ENCODE assay signal across 18 cellular contexts in the genomic region with DNA sequence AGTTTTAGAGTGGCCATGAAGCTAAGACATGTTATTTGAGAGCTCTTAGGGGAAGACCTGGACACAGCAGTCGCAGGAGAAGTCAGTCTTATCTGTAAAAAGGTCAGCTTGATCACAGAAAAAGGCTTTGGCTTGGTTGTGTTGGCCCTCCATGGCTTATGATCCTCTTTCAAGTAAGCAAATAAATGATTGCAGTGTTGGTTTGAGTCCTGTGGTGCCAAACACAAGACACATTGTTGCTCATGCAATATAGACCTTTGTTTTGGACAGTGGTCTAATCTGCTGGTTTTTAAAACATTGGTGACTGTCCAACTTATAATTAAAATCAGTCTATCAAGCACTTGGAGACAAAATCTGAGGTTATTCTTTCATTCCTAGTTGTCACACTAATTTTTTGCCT. TPM values are rescaled to one million over a fixed set of nuclear protein-coding genes. Genes with fewer than 3 reads are reported as not detected.
"Had no signal": no experiment of that assay in that cellular context is flagged by ENCODE, and none has a peak within 500 bp of the region (broad histone marks: within the 10 kb centered on the region; RNA-seq: fewer than 3 reads in every experiment).

No MANE protein-coding gene starts in this region.

- H3K27ac ChIP-seq: adrenal gland, gastroesophageal sphincter, SJSA1, tibial nerve had no signal

- H3K27me3 ChIP-seq: adrenal gland, gastroesophageal sphincter, SJSA1, tibial nerve had no signal

- H3K27ac Mint-ChIP-seq: activated B cell treated with CpG ODN at 0.5 μM for 24 hours had no signal

- H3K4me1 ChIP-seq: SJSA1, tibial nerve had no signal

- H3K9me3 ChIP-seq: adrenal gland, gastroesophageal sphincter, SJSA1, tibial nerve had no signal

- H3K4me3 ChIP-seq: adrenal gland, gastroesophageal sphincter, SJSA1, skin epidermis, tibial nerve had no signal

- H3K9me3 Mint-ChIP-seq: central memory CD8-positive, alpha-beta T cell had no signal

- ATAC-seq: gastroesophageal sphincter, left ventricle myocardium superior had no signal

- DNase-seq: activated B cell treated with CpG ODN at 0.5 μM for 24 hours; activated CD4-positive, alpha-beta T cell treated with anti-CD3 and anti-CD28 coated beads, Interleukin-2, amount 10 ng/mL, durations not matched to agents 24 days and 14 days; activated CD8-positive, alpha-beta memory T cell treated with anti-CD3 and anti-CD28 coated beads, Interleukin-2, amount 50 U/mL, for 4 hours; activated naive CD4-positive, alpha-beta T cell; adrenal gland; cortex of kidney; effector memory CD4-positive, alpha-beta T cell; kidney; left ventricle myocardium superior; mesendoderm had no signal

- H3K27me3 Mint-ChIP-seq: activated B cell treated with CpG ODN at 0.5 μM for 24 hours; activated CD4-positive, alpha-beta T cell treated with anti-CD3 and anti-CD28 coated beads, Interleukin-2, amount 10 ng/mL, durations not matched to agents 24 days and 14 days had no signal

- H3K36me3 ChIP-seq: adrenal gland, SJSA1, tibial nerve had no signal

- H3K4me3 Mint-ChIP-seq: activated B cell treated with CpG ODN at 0.5 μM for 24 hours; activated CD4-positive, alpha-beta T cell treated with anti-CD3 and anti-CD28 coated beads, Interleukin-2, amount 10 ng/mL, durations not matched to agents 24 days and 14 days; activated T-helper 1 cell treated with anti-CD3 and anti-CD28 coated beads, Interleukin-12 subunit alpha, Interleukin-12 subunit beta, Interleukin-2, Interleukin-4 antibody, amounts not matched to agents 30 ng/mL and 10 ng/mL and 1 ng/mL, durations not matched to agents 14 hours and 24 hours and 36 hours; central memory CD8-positive, alpha-beta T cell had no signal

RNA-seq across cellular contexts. Expression of a gene that starts 54.0 kb away (rescaled TPM):
- total RNA-seq: osteocyte, SJSA1 had no signal
- polyA plus RNA-seq: neural cell had no signal
